Comparison of ENCODE assay signal across 16 cellular contexts in the genomic region with DNA sequence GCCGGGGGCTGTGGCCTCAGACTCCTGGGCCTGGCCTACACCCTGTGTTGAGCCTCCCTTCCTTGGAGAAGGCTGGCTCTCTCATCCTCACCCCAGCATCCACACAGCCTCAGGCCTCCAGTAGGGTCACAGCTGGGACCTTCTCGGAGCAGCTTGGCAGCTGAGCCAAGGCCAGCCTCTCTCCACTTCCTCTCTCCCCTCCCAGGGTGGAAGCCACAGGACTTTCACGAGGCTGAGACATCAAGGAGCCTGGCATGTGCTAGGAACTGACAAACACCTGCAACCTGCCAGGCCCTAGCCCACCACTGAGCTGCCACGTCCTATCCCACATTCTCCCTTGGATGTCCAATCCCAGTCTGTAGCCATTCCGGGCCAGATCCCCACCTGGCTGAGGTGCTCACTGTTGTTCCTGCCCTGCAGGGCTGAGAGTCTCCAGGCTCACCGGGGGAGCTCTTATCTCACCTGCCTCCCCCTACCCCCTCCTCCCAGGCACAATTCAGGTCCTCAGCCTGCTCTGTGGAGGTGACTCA. TPM values are rescaled to one million over a fixed set of nuclear protein-coding genes. Genes with fewer than 3 reads are reported as not detected.
DNase-seq lines count a peak whose midpoint lies in the region; TF ChIP-seq lines count a peak whose summit lies in the region.
"Had no signal": no experiment of that assay in that cellular context is flagged by ENCODE, and none has a peak within 500 bp of the region (broad histone marks: within the 10 kb centered on the region; RNA-seq: fewer than 3 reads in every experiment).

No MANE protein-coding gene starts in this region.

- TF ChIP-seq CTCF in hepatocyte (IDR thresholded peaks at IDR 0.05; ENCODE audit: poor library complexity) (no peak), stomach (IDR thresholded peaks at IDR 0.05) (no peak), Caco-2 (IDR thresholded peaks at IDR 0.05; ENCODE audit: insufficient read depth in 1 of 2, low read depth in 1 of 2, low read length in 1 of 2, severe bottlenecking in 1 of 2, unreplicated experiment in 1 of 2) (no peak)

- peaks cover 5% of the 10 kb centered on the region for H4K20me1 ChIP-seq in hepatocyte (ENCODE audit: insufficient read depth, poor library complexity, severe bottlenecking)

- H3K4me1 ChIP-seq in hepatocyte (ENCODE audit: insufficient read depth) (peaks cover 35% of the 10 kb centered on the region), stomach (peaks cover 71 to 99% (median 94%) of the 10 kb centered on the region in 4 donors), Caco-2 (peaks cover 21% of the 10 kb centered on the region)

- H3K27ac ChIP-seq in hepatocyte (no peak overlapping the region), stomach (peak overlapping the region; percentile 34 to 94 (median 91))

- H3K9me3 Mint-ChIP-seq in Caco-2 (ENCODE audit: unreplicated experiment) = no peaks in the 10 kb centered on the region
- H3K9me3 Mint-ChIP-seq: activated naive CD4-positive, alpha-beta T cell treated with anti-CD3 and anti-CD28 coated beads, Interleukin-2, amount 50 U/mL, for 24 hours; naive B cell had no signal

- WGBS in hepatocyte (ENCODE audit: low lambda C conversion rate, missing lambda C conversion rate) = 71% methylated on average over 6 of the region's 6 CpGs
- WGBS in stomach, 5 donors = 30 to 48% (median 39%) methylated on average over 5 to 6 of the region's 6 CpGs

- DNase-seq in H7 = peak; percentile 59
- peak; percentile 57 for DNase-seq in RPMI7951 (ENCODE audit: low read depth)
- DNase-seq in hepatocyte (ENCODE audit: low spot score) = no peak
- DNase-seq in stomach = no peak
- DNase-seq in nucleus accumbens (lab: John Stamatoyannopoulos, UW) = no peak
- DNase-seq in activated T-cell treated with anti-CD3 and anti-CD28 coated beads for 4 hours = no peak
- DNase-seq in Caco-2 = no peak
- DNase-seq: central memory CD4-positive, alpha-beta T cell; GDM1; naive B cell; NCI-H2171; retina; stimulated activated CD4-positive, alpha-beta T cell treated with anti-CD3 and anti-CD28 coated beads, Interleukin-2, amount 100 ng/mL, for 48 hours had no signal

- H3K4me3 ChIP-seq in H7 (ENCODE audit: insufficient read depth, low read depth, low read length) (no peak overlapping the region), hepatocyte (no peak overlapping the region), stomach (peak overlapping the region in 2 of 4 donors; percentile 80 to 95), Caco-2 (ENCODE audit: low read depth, low read length) (no peak overlapping the region)

- peaks cover 48% of the 10 kb centered on the region for H3K79me2 ChIP-seq in hepatocyte

- H3K4me1 Mint-ChIP-seq in Caco-2 (ENCODE audit: low read depth, unreplicated experiment) = peaks cover 8% of the 10 kb centered on the region

- peaks cover 4% of the 10 kb centered on the region for H3K27me3 ChIP-seq in H7 (ENCODE audit: control insufficient read depth, insufficient read depth, low read length)
- no peaks in the 10 kb centered on the region for H3K27me3 ChIP-seq in hepatocyte
- H3K27me3 ChIP-seq in stomach = peaks cover 0 to 16% (median 0%) of the 10 kb centered on the region in 3 donors
- H3K27me3 ChIP-seq in Caco-2 (replicated peaks; ENCODE audit: control insufficient read depth, insufficient read depth, low read length) = no peaks in the 10 kb centered on the region

- peaks cover 12% of the 10 kb centered on the region for H3K36me3 Mint-ChIP-seq in Caco-2 (ENCODE audit: insufficient read depth, unreplicated experiment)
- H3K36me3 Mint-ChIP-seq: activated naive CD4-positive, alpha-beta T cell treated with anti-CD3 and anti-CD28 coated beads, Interleukin-2, amount 50 U/mL, for 24 hours; naive B cell had no signal

- CTCF ChIA-PET in Caco-2 (lab: Charles Lee) = interaction anchor here (0.9 to 1.3 kb wide), 2 partner anchors 93 to 101 kb away, joined by 3 to 4 read pairs; partner anchors contain the start of gene CFAP20

- no TSS peak for BruUV-seq in Caco-2 (replicated peaks; lab: Mats Ljungman, UMichigan)

- H3K27ac Mint-ChIP-seq in Caco-2 (ENCODE audit: unreplicated experiment) = no peak overlapping the region
- H3K27ac Mint-ChIP-seq: activated naive CD4-positive, alpha-beta T cell treated with anti-CD3 and anti-CD28 coated beads, Interleukin-2, amount 50 U/mL, for 24 hours had no signal

- POLR2A ChIA-PET in Caco-2 (lab: Charles Lee) = interaction anchor here (0.6 kb wide), 1 partner anchor 331 kb away, joined by 3 read pairs; no protein-coding TSS in a partner anchor

- intact Hi-C loops in stomach (cut with DNase I; ENCODE audit: low total_unique reads) (no loop called here), Caco-2 (cut with micrococcal nuclease; ENCODE audit: unreplicated experiment) (loop anchor here (10.0 kb wide), 1 partner anchor 726 kb away; no protein-coding TSS in a partner anchor)

- no peak for TF ChIP-seq POLR2A in stomach (IDR thresholded peaks at IDR 0.05)

- H3K27me3 Mint-ChIP-seq in Caco-2 (ENCODE audit: insufficient read depth, unreplicated experiment) = no peaks in the 10 kb centered on the region
- H3K27me3 Mint-ChIP-seq: activated naive CD4-positive, alpha-beta T cell treated with anti-CD3 and anti-CD28 coated beads, Interleukin-2, amount 50 U/mL, for 24 hours had no signal

- H3K9me3 ChIP-seq in hepatocyte (ENCODE audit: low read depth) (no peaks in the 10 kb centered on the region), stomach (no peaks in the 10 kb centered on the region), Caco-2 (no peaks in the 10 kb centered on the region)

- H3K4me2 ChIP-seq in hepatocyte = peak overlapping the region; percentile 98

- no peak overlapping the region for H2AFZ ChIP-seq in hepatocyte

- H3K9me2 ChIP-seq in hepatocyte (replicated peaks; ENCODE audit: insufficient read depth) = no peaks in the 10 kb centered on the region

- H3K4me3 Mint-ChIP-seq in Caco-2 (ENCODE audit: unreplicated experiment) = no peak overlapping the region

- no peak for TF ChIP-seq EP300 in stomach (IDR thresholded peaks at IDR 0.05)

- H3K36me3 ChIP-seq in H7 (replicated peaks; ENCODE audit: control insufficient read depth, insufficient read depth, low read length) = no peaks in the 10 kb centered on the region
- no peaks in the 10 kb centered on the region for H3K36me3 ChIP-seq in hepatocyte (replicated peaks; ENCODE audit: insufficient read depth, low read depth)
- H3K36me3 ChIP-seq in stomach = no peaks in the 10 kb centered on the region
- no peaks in the 10 kb centered on the region for H3K36me3 ChIP-seq in Caco-2 (ENCODE audit: control insufficient read depth, insufficient read depth, low read length)

RNA-seq across cellular contexts. Expression of gene MMP15, which starts 3.1 kb away (rescaled TPM):
- total RNA-seq in H7 (2014; rRNA removed; shearing (Covaris generic)) = 58.2 and 60.7 TPM in 2 replicates
- 2.6 and 7.7 TPM in 2 replicates for total RNA-seq in RPMI7951 (2014; rRNA removed; shearing (Covaris generic))
- total RNA-seq in hepatocyte (34.2 and 39.0 TPM in 2 replicates), stomach (100 to 1,000 TPM in 1 of 5 donors, 10 to 100 TPM in 4; 19.3 to 140 (median 43.3) TPM), Caco-2 (2022) (27.0 and 27.3 TPM in 2 replicates)
- polyA plus RNA-seq in hepatocyte (56.1 and 63.4 TPM in 2 replicates), stomach (10 to 100 TPM in 2 of 3 donors, 1 to 10 TPM in 1; 8.1 to 24.0 (median 15.5) TPM)

RNA-seq across cellular contexts. Expression of gene USB1, which starts 27.4 kb away (rescaled TPM):
- 20.0 and 23.9 TPM in 2 replicates for total RNA-seq in H7 (2014; rRNA removed; shearing (Covaris generic))
- 28.6 and 31.0 TPM in 2 replicates for total RNA-seq in RPMI7951 (2014; rRNA removed; shearing (Covaris generic))
- total RNA-seq in hepatocyte = 17.6 and 18.2 TPM in 2 replicates
- polyA plus RNA-seq in hepatocyte = 45.3 and 47.7 TPM in 2 replicates
- total RNA-seq in stomach = 10 to 100 TPM in 2 of 5 donors, 1 to 10 TPM in 3; 4.1 to 54.0 (median 8.1) TPM
- polyA plus RNA-seq in stomach = 10 to 100 TPM; 18.9 to 28.6 (median 28.0) TPM
- 90.5 and 91.2 TPM in 2 replicates for total RNA-seq in Caco-2 (2022)

RNA-seq across cellular contexts. Expression of gene ZNF319, which starts 28.1 kb away (rescaled TPM):
- total RNA-seq in H7 (2014; rRNA removed; shearing (Covaris generic)) = 3.1 and 3.4 TPM in 2 replicates
- total RNA-seq in RPMI7951 (2014; rRNA removed; shearing (Covaris generic)) = 1.1 and 1.3 TPM in 2 replicates
- total RNA-seq in hepatocyte (4.0 and 5.3 TPM in 2 replicates), stomach (10 to 100 TPM in 1 of 5 donors, 1 to 10 TPM in 3, not detected in 1; 2.4 to 11.0 (median 5.3) TPM), Caco-2 (2022) (13.3 and 16.3 TPM in 2 replicates)
- polyA plus RNA-seq in hepatocyte (5.2 and 8.3 TPM in 2 replicates), stomach (1 to 10 TPM; 1.4 to 2.7 (median 2.2) TPM)

RNA-seq across cellular contexts. Expression of gene CNGB1, which starts 57.7 kb away (rescaled TPM):
- not detected in 2 replicates for total RNA-seq in H7 (2014; rRNA removed; shearing (Covaris generic))
- not detected in 2 replicates for total RNA-seq in RPMI7951 (2014; rRNA removed; shearing (Covaris generic))
- total RNA-seq in hepatocyte (not detected in 2 replicates), stomach (10 to 100 TPM in 1 of 5 donors, under 1 TPM in 1, not detected in 3; 0.73 to 18.0 TPM), Caco-2 (2022) (not detected in 2 replicates)
- polyA plus RNA-seq in hepatocyte (not detected in 2 replicates), stomach (under 1 TPM in 1 of 3 donors, not detected in 2; 0.08 TPM)
- total RNA-seq: LHCN-M2, SK-MEL-5 had no signal

Comparison
In these comparisons a context has a peak if more than half of its experiments do, and no peak if none do; other contexts are left out.
1. DNase-seq: peak in H7 (single experiment) and RPMI7951 (single experiment); none in hepatocyte (single experiment), stomach (single experiment), nucleus accumbens (0 of 56), activated T-cell treated with anti-CD3 and anti-CD28 coated beads for 4 hours (single experiment) and Caco-2 (0 of 2).